ENCODE assay signal across 8 cellular contexts in genomic region chrX:49002091-49002935, GRCh38. TPM values are rescaled to one million over a fixed set of nuclear protein-coding genes. Genes with fewer than 3 reads are reported as not detected.
A peak's percentile ranks its signal among the peaks of the same experiment; 100 is the strongest.
DNase-seq lines count a peak whose midpoint lies in the region; ATAC-seq and TF ChIP-seq lines count a peak whose summit lies in the region.

Gene GRIPAP1 (minus strand): TSS chrX:49002264. CDS start chrX:49002229, 35 bp downstream.

- in situ Hi-C loops in ACHN (cut with HindIII; ENCODE audit: low pct_ligation_motif_present, low pct_unique_long_range_greater_than_20kb, low sequenced_read_pairs) = no loop called here

- peaks cover 22% of the 10 kb centered on the region for H3K36me3 Mint-ChIP-seq in activated B cell treated with CpG ODN at 0.5 μM for 24 hours (ENCODE audit: low read depth)

- peak within 1 kb of the TSS; percentile 97 for H3K27ac Mint-ChIP-seq in activated B cell treated with CpG ODN at 0.5 μM for 24 hours

- POLR2A ChIA-PET in activated B cell treated with CpG ODN at 0.5 μM for 24 hours (lab: Charles Lee) = interaction anchor here (0.5 to 1.8 kb wide), 38 partner anchors 10 to 1857 kb away, joined by 3 to 39 read pairs (median 5); partner anchors contain the start of genes HDAC6, PLP2, PQBP1 and RBM10

- intact Hi-C loops in activated B cell treated with CpG ODN at 0.5 μM for 24 hours (cut with micrococcal nuclease) = loop anchor here (1.0 to 5.0 kb wide), 6 partner anchors 41 to 267 kb away; partner anchors contain the start of genes PIM2, PLP2, PPP1R3F and PQBP1

- peak within 1 kb of the TSS; percentile 99 for H3K4me3 Mint-ChIP-seq in activated B cell treated with CpG ODN at 0.5 μM for 24 hours

- no peaks in the 10 kb centered on the region for H3K9me3 Mint-ChIP-seq in activated B cell treated with CpG ODN at 0.5 μM for 24 hours

- H3K27ac ChIP-seq in caudate nucleus (ENCODE audit: low read depth, low read length) = peak within 1 kb of the TSS; percentile 98

- peaks cover 24% of the 10 kb centered on the region for H3K4me1 Mint-ChIP-seq in activated B cell treated with CpG ODN at 0.5 μM for 24 hours

- H3K27me3 Mint-ChIP-seq in activated B cell treated with CpG ODN at 0.5 μM for 24 hours = no peaks in the 10 kb centered on the region

- CTCF ChIA-PET in activated B cell treated with CpG ODN at 0.5 μM for 24 hours (lab: Charles Lee) = interaction anchor here (0.6 kb wide), 1 partner anchor 41 kb away, joined by 3 read pairs; the partner anchor contains the start of gene TFE3

- DNase-seq in ACHN (peak; percentile 75), NCI-H345 (lab: John Stamatoyannopoulos, UW) (peak; percentile 90), activated B cell treated with CpG ODN at 0.5 μM for 24 hours (peak; percentile 52), caudate nucleus (lab: John Stamatoyannopoulos, UW) (peak in 57 of 61 donors; percentile 6 to 86 (median 60)), iris pigment epithelial cell (ENCODE audit: low read depth) (peak; percentile 88)
- peak; percentile 41 to 49 for DNase-seq in stimulated activated CD4-positive, alpha-beta T cell treated with anti-CD3 and anti-CD28 coated beads, Interleukin-12 subunit alpha, Interleukin-12 subunit beta, amount 100 ng/mL, for 24 hours (ENCODE audit: low read depth in 2 of 2)

- ATAC-seq in GM18870 (IDR thresholded peaks at IDR 0.05; ENCODE audit: unreplicated experiment) = peak; percentile 73
- ATAC-seq in HG03139 (IDR thresholded peaks at IDR 0.05; ENCODE audit: unreplicated experiment) = peak; percentile 65
- ATAC-seq in activated B cell treated with CpG ODN at 0.5 μM for 24 hours (ENCODE audit: low read depth) = peak; percentile 88

- no peak for TF ChIP-seq CTCF in activated B cell treated with CpG ODN at 0.5 μM for 24 hours (IDR thresholded peaks at IDR 0.05)

RNA-seq across cellular contexts. Expression of gene GRIPAP1, which starts in this region (rescaled TPM):
- 97.3 and 117 TPM in 2 replicates for total RNA-seq in activated B cell treated with CpG ODN at 0.5 μM for 24 hours

Comparison
In these comparisons a context has a peak if more than half of its experiments do, and no peak if none do; other contexts are left out.
1. Peak in every context shown above with its lines: DNase-seq, ATAC-seq and H3K27ac ChIP-seq.